In genomic region chr12:28127455-28127854, GRCh38 we compare ENCODE assay signal across 27 cellular contexts.
DNase-seq lines count a peak whose midpoint lies in the region; ATAC-seq, FAIRE-seq and TF ChIP-seq lines count a peak whose summit lies in the region.
"Had no signal": no experiment of that assay in that cellular context is flagged by ENCODE, and none has a peak within 500 bp of the region (broad histone marks: within the 10 kb centered on the region; RNA-seq: fewer than 3 reads in every experiment).

No MANE protein-coding gene starts in this region.

- H3K4me3 ChIP-seq in breast epithelium (no peak overlapping the region), bronchial epithelial cell (ENCODE audit: low read depth, low read length) (no peak overlapping the region), keratinocyte (ENCODE audit: control insufficient read depth in 2 of 3, extremely low read depth in 1 of 3, insufficient read depth in 2 of 3, low read depth in 1 of 3, low read length in 3 of 3) (no peak overlapping the region), tibial artery (no peak overlapping the region)
- H3K4me3 ChIP-seq: BLaER1 treated with 17β-estradiol and CSF1 and Interleukin-3, amounts not matched to agents 10 nM and 100 nM; GM12878; GM23338; SK-N-MC had no signal

- H3K9me3 Mint-ChIP-seq in MCF 10A (ENCODE audit: unreplicated experiment) = no peaks in the 10 kb centered on the region
- no peaks in the 10 kb centered on the region for H3K9me3 Mint-ChIP-seq in effector memory CD8-positive, alpha-beta T cell
- H3K9me3 Mint-ChIP-seq: CD4-positive, alpha-beta memory T cell; GM23338 had no signal

- DNase-seq in MCF 10A (ENCODE audit: unreplicated experiment) (peak; percentile 1), breast epithelium (ENCODE audit: low spot score in 2 of 2) (no peak), bronchial epithelial cell (ENCODE audit: low read depth) (peak; percentile 99), keratinocyte (ENCODE audit: low read depth, low spot score) (peak; percentile 75), NCI-H1694 treated with DMSO at 0.1 percent for 48 hours (lab: John Stamatoyannopoulos, UW) (no peak), HuH-7 (ENCODE audit: low spot score) (no peak), tibial artery (no peak)
- no peak for DNase-seq in effector memory CD8-positive, alpha-beta T cell
- DNase-seq: Caco-2; CD4-positive, alpha-beta memory T cell; DMS 273 treated with DMSO at 0.1 percent for 48 hours; DMS79 treated with DMSO at 0.1 percent for 48 hours; MM.1S; NCI-H1092; NCI-H1436 treated with DMSO at 0.1 percent for 48 hours; NCI-H2029; NCI-H226; NCI-H524 treated with DMSO at 0.1 percent for 48 hours; SHP77; SW 1271 had no signal

- H3K4me1 ChIP-seq in breast epithelium = peaks cover 0 to 4% of the 10 kb centered on the region in 2 donors
- H3K4me1 ChIP-seq in keratinocyte (ENCODE audit: control insufficient read depth, extremely low read depth, insufficient read depth, low read length) = peaks cover 70% of the 10 kb centered on the region
- peaks cover 0 to 3% (median 0%) of the 10 kb centered on the region in 4 donors for H3K4me1 ChIP-seq in tibial artery
- H3K4me1 ChIP-seq: BLaER1 treated with 17β-estradiol and CSF1 and Interleukin-3, amounts not matched to agents 10 nM and 100 nM; Caco-2 had no signal

- H3K79me2 ChIP-seq in keratinocyte (ENCODE audit: control insufficient read depth, insufficient read depth, low read length) = no peaks in the 10 kb centered on the region

- H3K36me3 Mint-ChIP-seq in MCF 10A (ENCODE audit: insufficient read depth, unreplicated experiment) = no peaks in the 10 kb centered on the region
- H3K36me3 Mint-ChIP-seq in effector memory CD8-positive, alpha-beta T cell (ENCODE audit: insufficient read depth) = no peaks in the 10 kb centered on the region

- TF ChIP-seq CTCF in MCF 10A (IDR thresholded peaks at IDR 0.05; ENCODE audit: unreplicated experiment) = no peak
- no peak for TF ChIP-seq CTCF in breast epithelium (IDR thresholded peaks at IDR 0.05)
- no peak for TF ChIP-seq CTCF in bronchial epithelial cell (IDR thresholded peaks at IDR 0.05; ENCODE audit: insufficient read depth, low read length, severe bottlenecking)
- no peak for TF ChIP-seq CTCF in keratinocyte (optimal IDR thresholded peaks at IDR 0.05 in 1 of 3, IDR thresholded peaks at IDR 0.05 in 1 of 3, conservative IDR thresholded peaks at IDR 0.05 in 1 of 3; ENCODE audit: extremely low read depth in 1 of 3, insufficient read depth in 2 of 3, low read length in 3 of 3)
- no peak for TF ChIP-seq CTCF in tibial artery (IDR thresholded peaks at IDR 0.05)

- H3K9me3 ChIP-seq in breast epithelium = no peaks in the 10 kb centered on the region
- H3K9me3 ChIP-seq in keratinocyte (ENCODE audit: control insufficient read depth, low read depth, low read length) = no peaks in the 10 kb centered on the region
- no peaks in the 10 kb centered on the region for H3K9me3 ChIP-seq in tibial artery
- H3K9me3 ChIP-seq: BLaER1 treated with 17β-estradiol and CSF1 and Interleukin-3, amounts not matched to agents 10 nM and 100 nM; Caco-2 had no signal

- H3K36me3 ChIP-seq in breast epithelium = no peaks in the 10 kb centered on the region
- no peaks in the 10 kb centered on the region for H3K36me3 ChIP-seq in bronchial epithelial cell (ENCODE audit: control insufficient read depth, insufficient read depth, low read length)
- H3K36me3 ChIP-seq in keratinocyte (ENCODE audit: control insufficient read depth in 2 of 2, extremely low read depth in 1 of 2, insufficient read depth in 2 of 2, low read length in 2 of 2) = no peaks in the 10 kb centered on the region
- no peaks in the 10 kb centered on the region for H3K36me3 ChIP-seq in tibial artery
- H3K36me3 ChIP-seq: BLaER1 treated with 17β-estradiol and CSF1 and Interleukin-3, amounts not matched to agents 10 nM and 100 nM had no signal

- no peak for ATAC-seq in effector memory CD8-positive, alpha-beta T cell (replicated peaks)
- ATAC-seq: GM12878, GM23338, HCT116 had no signal

- intact Hi-C loops in MCF 10A (cut with micrococcal nuclease) (no loop called here), breast epithelium (cut with DNase I; ENCODE audit: low total_unique reads) (no loop called here), tibial artery (cut with DNase I; ENCODE audit: low total_unique reads) (no loop called here)

- H3K27ac Mint-ChIP-seq in MCF 10A (ENCODE audit: low read depth, unreplicated experiment) = no peak overlapping the region
- no peak overlapping the region for H3K27ac Mint-ChIP-seq in effector memory CD8-positive, alpha-beta T cell
- H3K27ac Mint-ChIP-seq: CD4-positive, alpha-beta memory T cell; GM23338 had no signal

- H3K27me3 ChIP-seq in breast epithelium (no peaks in the 10 kb centered on the region), bronchial epithelial cell (ENCODE audit: control insufficient read depth, insufficient read depth, low read length) (no peaks in the 10 kb centered on the region), keratinocyte (ENCODE audit: control insufficient read depth, extremely low read depth, insufficient read depth, low read length) (no peaks in the 10 kb centered on the region), tibial artery (no peaks in the 10 kb centered on the region)
- H3K27me3 ChIP-seq: BLaER1 treated with 17β-estradiol and CSF1 and Interleukin-3, amounts not matched to agents 10 nM and 100 nM had no signal

- H3K9me1 ChIP-seq in keratinocyte (ENCODE audit: control insufficient read depth, extremely low read depth, insufficient read depth, low read length) = no peaks in the 10 kb centered on the region

- H4K20me1 ChIP-seq in keratinocyte (ENCODE audit: control insufficient read depth, extremely low read depth, insufficient read depth, low read length) = no peaks in the 10 kb centered on the region
- H4K20me1 ChIP-seq: BLaER1 treated with 17β-estradiol and CSF1 and Interleukin-3, amounts not matched to agents 10 nM and 100 nM had no signal

- H3K4me2 ChIP-seq in keratinocyte (ENCODE audit: control insufficient read depth, extremely low read depth, insufficient read depth, low read depth, low read length) = peak overlapping the region; percentile 39
- H3K4me2 ChIP-seq: BLaER1 treated with 17β-estradiol and CSF1 and Interleukin-3, amounts not matched to agents 10 nM and 100 nM; GM23338 had no signal

- FAIRE-seq in bronchial epithelial cell (lab: Jason Lieb, UNC) = peak; percentile 68
- peak; percentile 100 for FAIRE-seq in keratinocyte (lab: Jason Lieb, UNC)
- FAIRE-seq: GM12878, RCC 7860 had no signal

- POLR2A ChIA-PET in MCF 10A (lab: Yijun Ruan, JAX) = interaction anchor here (0.7 to 1.6 kb wide), 2 partner anchors 63 to 543 kb away, joined by 3 read pairs; partner anchors contain the start of gene CCDC91

- peak overlapping the region; percentile 31 for H3K9ac ChIP-seq in keratinocyte (ENCODE audit: control insufficient read depth, extremely low read depth, insufficient read depth, low read length)
- H3K9ac ChIP-seq: BLaER1 treated with 17β-estradiol and CSF1 and Interleukin-3, amounts not matched to agents 10 nM and 100 nM had no signal

- H3K4me3 Mint-ChIP-seq in MCF 10A (ENCODE audit: unreplicated experiment) = no peak overlapping the region
- H3K4me3 Mint-ChIP-seq in effector memory CD8-positive, alpha-beta T cell = no peak overlapping the region
- H3K4me3 Mint-ChIP-seq: CD4-positive, alpha-beta memory T cell; GM23338 had no signal

- no peaks in the 10 kb centered on the region for H3K27me3 Mint-ChIP-seq in MCF 10A (ENCODE audit: insufficient read depth, unreplicated experiment)
- H3K27me3 Mint-ChIP-seq in effector memory CD8-positive, alpha-beta T cell = peaks cover 0 to 10% of the 10 kb centered on the region in 2 donors
- H3K27me3 Mint-ChIP-seq: CD4-positive, alpha-beta memory T cell had no signal

- no TSS peak for BruUV-seq in MCF 10A (replicated peaks; lab: Mats Ljungman, UMichigan)

- no peak overlapping the region for H3K27ac ChIP-seq in breast epithelium
- H3K27ac ChIP-seq in keratinocyte (ENCODE audit: control insufficient read depth, insufficient read depth, low read length) = peak overlapping the region; percentile 99
- H3K27ac ChIP-seq in tibial artery = no peak overlapping the region
- H3K27ac ChIP-seq: 22Rv1; BLaER1 treated with 17β-estradiol and CSF1 and Interleukin-3, amounts not matched to agents 10 nM and 100 nM; SK-N-MC had no signal

- CTCF ChIA-PET in MCF 10A (lab: Yijun Ruan, JAX) = interaction anchor here (1.0 kb wide), 2 partner anchors 8 to 164 kb away, joined by 3 read pairs; no protein-coding TSS in a partner anchor

- H3K4me1 Mint-ChIP-seq in MCF 10A (ENCODE audit: insufficient read depth, unreplicated experiment) = peaks cover 19% of the 10 kb centered on the region
- H3K4me1 Mint-ChIP-seq in effector memory CD8-positive, alpha-beta T cell (ENCODE audit: low read depth in 2 of 2) = no peaks in the 10 kb centered on the region

- no peak overlapping the region for H2AFZ ChIP-seq in keratinocyte (ENCODE audit: control insufficient read depth, low read length)
- H2AFZ ChIP-seq: GM23338 had no signal

- no peak for TF ChIP-seq POLR2A in breast epithelium (IDR thresholded peaks at IDR 0.05)

- dilution Hi-C loops in keratinocyte (cut with MboI; ENCODE audit: extremely low pct_ligation_motif_present, low sequenced_read_pairs) = no loop called here

Comparison
In these comparisons a context has a peak if more than half of its experiments do, and no peak if none do; other contexts are left out.
1. DNase-seq: peak in MCF 10A (single experiment), bronchial epithelial cell (single experiment) and keratinocyte (single experiment); none in breast epithelium (0 of 2), NCI-H1694 treated with DMSO at 0.1 percent for 48 hours (single experiment), HuH-7 (single experiment), tibial artery (0 of 2) and effector memory CD8-positive, alpha-beta T cell (0 of 3).